15 cellular contexts compared by ENCODE assay signal in the genomic region with DNA sequence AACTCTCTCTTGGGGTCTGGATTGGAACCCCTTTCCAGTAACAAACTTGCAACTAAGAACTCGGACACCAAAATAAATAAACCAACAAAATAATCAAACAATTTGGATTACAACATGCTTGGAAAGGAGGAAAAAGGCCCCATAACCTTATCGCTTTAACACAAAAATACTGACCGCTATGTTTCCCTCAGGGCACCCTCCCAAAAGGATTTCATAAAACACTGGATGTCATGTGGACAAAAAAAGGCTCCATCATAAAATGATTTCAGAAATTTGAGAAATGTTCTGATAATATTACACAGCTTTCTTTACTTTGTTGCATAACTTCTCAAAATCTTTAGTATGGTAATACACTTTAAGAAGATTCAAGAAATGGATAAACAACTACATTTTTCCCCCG.
A peak's percentile ranks its signal among the peaks of the same experiment; 100 is the strongest.
DNase-seq lines count a peak whose midpoint lies in the region; ATAC-seq and TF ChIP-seq lines count a peak whose summit lies in the region.
"Had no signal": no experiment of that assay in that cellular context is flagged by ENCODE, and none has a peak within 500 bp of the region (broad histone marks: within the 10 kb centered on the region; RNA-seq: fewer than 3 reads in every experiment).

No MANE protein-coding gene starts in this region.

- no peak for TF ChIP-seq CTCF in heart left ventricle (IDR thresholded peaks at IDR 0.05)

- DNase-seq in Right ventricle myocardium superior (no peak), cardiac septum (ENCODE audit: low spot score) (no peak), heart left ventricle (no peak), sciatic nerve (ENCODE audit: low spot score) (no peak), NCI-H1105 (lab: John Stamatoyannopoulos, UW) (no peak), HuH-7 (ENCODE audit: low spot score) (no peak), left colon (no peak), NOMO-1 (lab: John Stamatoyannopoulos, UW; ENCODE audit: unreplicated experiment in 2 of 2) (no peak)
- DNase-seq: 8988T; AML-193; CD8-positive, alpha-beta memory T cell; DMS 273 treated with DMSO at 0.1 percent for 48 hours; GM23248 had no signal

- 73 to 83% (median 78%) methylated on average over 4 of the region's 4 CpGs for WGBS in heart left ventricle, 4 donors

- no peak overlapping the region for H3K4me3 ChIP-seq in heart left ventricle
- H3K4me3 ChIP-seq: BLaER1, GM23248 had no signal

- H3K36me3 ChIP-seq in heart left ventricle: no peaks in the 10 kb centered on the region
- H3K36me3 ChIP-seq: BLaER1 had no signal

- ATAC-seq in Right ventricle myocardium superior (ENCODE audit: poor library complexity) (peak; percentile 60), heart left ventricle (peak in 3 of 4 donors; percentile 22 to 45 (median 37)), sciatic nerve (peak; percentile 86), left colon (no peak)
- ATAC-seq: HCT116 had no signal

- H3K4me1 ChIP-seq in heart left ventricle: peaks cover 0 to 16% (median 4%) of the 10 kb centered on the region in 12 donors
- H3K4me1 ChIP-seq: BLaER1 had no signal

- no peak for TF ChIP-seq POLR2A in heart left ventricle (IDR thresholded peaks at IDR 0.05)

- intact Hi-C loops in Right ventricle myocardium superior (cut with DNase I): no loop called here
- intact Hi-C loops in cardiac septum (cut with DNase I): no loop called here
- intact Hi-C loops in heart left ventricle (cut with DNase I): no loop called here
- intact Hi-C loops in sciatic nerve (cut with DNase I): no loop called here
- intact Hi-C loops in left colon (cut with DNase I, micrococcal nuclease): no loop called here

- H3K27ac ChIP-seq in heart left ventricle: peak overlapping the region in 2 of 12 donors; percentile 8 to 15
- H3K27ac ChIP-seq: BLaER1, GM23248 had no signal

- no peaks in the 10 kb centered on the region for H3K9me3 ChIP-seq in heart left ventricle
- H3K9me3 ChIP-seq: BLaER1 had no signal

- no peaks in the 10 kb centered on the region for H3K27me3 ChIP-seq in heart left ventricle
- H3K27me3 ChIP-seq: BLaER1 had no signal
